22 cellular contexts compared by ENCODE assay signal in genomic region chr15:100696452-100696851, GRCh38.
DNase-seq lines count a peak whose midpoint lies in the region; ATAC-seq and TF ChIP-seq lines count a peak whose summit lies in the region.
"Had no signal": no experiment of that assay in that cellular context is flagged by ENCODE, and none has a peak within 500 bp of the region (broad histone marks: within the 10 kb centered on the region; RNA-seq: fewer than 3 reads in every experiment).

No MANE protein-coding gene starts in this region.

- no peak for TF ChIP-seq CTCF in fibroblast of pulmonary artery (IDR thresholded peaks at IDR 0.05; ENCODE audit: low read length, missing control alignments)

- no peaks in the 10 kb centered on the region for H3K4me1 Mint-ChIP-seq in activated T-cell treated with anti-CD3 and anti-CD28 coated beads, Interleukin-2, amount 50 U/mL, for 72 hours (ENCODE audit: low read depth)
- H3K4me1 Mint-ChIP-seq in activated T-cell treated with anti-CD3 and anti-CD28 coated beads, Interleukin-2, amount 50 U/mL, for 4 hours (ENCODE audit: low read depth) = no peaks in the 10 kb centered on the region
- H3K4me1 Mint-ChIP-seq: B cell; CD4-positive, CD25-positive, alpha-beta regulatory T cell; GM23338 had no signal

- peaks cover 3 to 11% of the 10 kb centered on the region in 2 donors for H3K9me3 Mint-ChIP-seq in activated T-cell treated with anti-CD3 and anti-CD28 coated beads, Interleukin-2, amount 50 U/mL, for 72 hours
- H3K9me3 Mint-ChIP-seq in activated T-cell treated with anti-CD3 and anti-CD28 coated beads, Interleukin-2, amount 50 U/mL, for 4 hours = peaks cover 8% of the 10 kb centered on the region
- H3K9me3 Mint-ChIP-seq: GM23338 had no signal

- no peak overlapping the region for H3K4me3 Mint-ChIP-seq in activated T-cell treated with anti-CD3 and anti-CD28 coated beads, Interleukin-2, amount 50 U/mL, for 72 hours
- no peak overlapping the region for H3K4me3 Mint-ChIP-seq in activated T-cell treated with anti-CD3 and anti-CD28 coated beads, Interleukin-2, amount 50 U/mL, for 4 hours
- H3K4me3 Mint-ChIP-seq: B cell; CD4-positive, CD25-positive, alpha-beta regulatory T cell; GM23338 had no signal

- no peak for DNase-seq in activated T-cell treated with anti-CD3 and anti-CD28 coated beads, Interleukin-2, amount 50 U/mL, for 72 hours
- DNase-seq in activated T-cell treated with anti-CD3 and anti-CD28 coated beads, Interleukin-2, amount 50 U/mL, for 4 hours = no peak
- peak; percentile 94 for DNase-seq in amniotic epithelial cell (ENCODE audit: low read depth)
- DNase-seq in fibroblast of pulmonary artery (ENCODE audit: low read depth) = peak; percentile 91
- no peak for DNase-seq in cerebellar nuclear complex (lab: John Stamatoyannopoulos, UW)
- DNase-seq in AML-193 (lab: John Stamatoyannopoulos, UW) = no peak
- DNase-seq: Caco-2; CD4-positive, CD25-positive, alpha-beta regulatory T cell; DMS153; NCI-H1417; NCI-H187; NCI-H2227 treated with DMSO at 0.1 percent for 48 hours; NCI-H524; NCI-H82; PC-3; SJCRH30 had no signal

- ATAC-seq in activated T-cell treated with anti-CD3 and anti-CD28 coated beads, Interleukin-2, amount 50 U/mL, for 72 hours (replicated peaks in 1 of 2) = no peak
- ATAC-seq in activated T-cell treated with anti-CD3 and anti-CD28 coated beads, Interleukin-2, amount 50 U/mL, for 4 hours = no peak
- no peak for ATAC-seq in GM19455 (IDR thresholded peaks at IDR 0.05; ENCODE audit: unreplicated experiment)
- ATAC-seq in HG03354 (IDR thresholded peaks at IDR 0.05; ENCODE audit: poor library complexity, severe bottlenecking, unreplicated experiment) = no peak
- ATAC-seq: GM12878, GM23338, HCT116, PC-3 had no signal

- H3K27ac Mint-ChIP-seq in activated T-cell treated with anti-CD3 and anti-CD28 coated beads, Interleukin-2, amount 50 U/mL, for 72 hours = peak overlapping the region; percentile 27
- H3K27ac Mint-ChIP-seq: B cell; CD4-positive, CD25-positive, alpha-beta regulatory T cell; GM23338 had no signal

- peaks cover 61% of the 10 kb centered on the region for H3K27me3 Mint-ChIP-seq in activated T-cell treated with anti-CD3 and anti-CD28 coated beads, Interleukin-2, amount 50 U/mL, for 72 hours (ENCODE audit: low read depth)
- peaks cover 23% of the 10 kb centered on the region for H3K27me3 Mint-ChIP-seq in activated T-cell treated with anti-CD3 and anti-CD28 coated beads, Interleukin-2, amount 50 U/mL, for 4 hours (ENCODE audit: low read depth)
- H3K27me3 Mint-ChIP-seq: CD4-positive, CD25-positive, alpha-beta regulatory T cell had no signal

- peaks cover 0 to 2% of the 10 kb centered on the region in 2 donors for H3K36me3 Mint-ChIP-seq in activated T-cell treated with anti-CD3 and anti-CD28 coated beads, Interleukin-2, amount 50 U/mL, for 72 hours (ENCODE audit: insufficient read depth in 2 of 2)
- no peaks in the 10 kb centered on the region for H3K36me3 Mint-ChIP-seq in activated T-cell treated with anti-CD3 and anti-CD28 coated beads, Interleukin-2, amount 50 U/mL, for 4 hours (ENCODE audit: insufficient read depth)
- H3K36me3 Mint-ChIP-seq: CD4-positive, CD25-positive, alpha-beta regulatory T cell had no signal

- no peak overlapping the region for H3K4me3 ChIP-seq in fibroblast of pulmonary artery (replicated peaks; ENCODE audit: low read depth, low read length)
- H3K4me3 ChIP-seq: GM12878, GM23338, SJCRH30 had no signal

Comparison
In these comparisons a context has a peak if more than half of its experiments do, and no peak if none do; other contexts are left out.
1. DNase-seq: peak in amniotic epithelial cell (single experiment) and fibroblast of pulmonary artery (single experiment); none in activated T-cell treated with anti-CD3 and anti-CD28 coated beads, Interleukin-2, amount 50 U/mL, for 72 hours (0 of 2), activated T-cell treated with anti-CD3 and anti-CD28 coated beads, Interleukin-2, amount 50 U/mL, for 4 hours (single experiment), cerebellar nuclear complex (0 of 2) and AML-193 (0 of 2).